ENCODE assay signal across 8 cellular contexts in genomic region chr12:1595026-1595561, GRCh38. TPM values are rescaled to one million over a fixed set of nuclear protein-coding genes. Genes with fewer than 3 reads are reported as not detected.
DNase-seq lines count a peak whose midpoint lies in the region; ATAC-seq and TF ChIP-seq lines count a peak whose summit lies in the region.

No MANE protein-coding gene starts in this region.

- peak overlapping the region; percentile 86 for H3K4me3 Mint-ChIP-seq in stimulated activated naive CD8-positive, alpha-beta T cell treated with anti-CD3 and anti-CD28 coated beads, Interleukin-15, Interleukin-2, amounts not matched to agents 100 ng/mL and 50 ng/mL, for 24 hours
- peak overlapping the region; percentile 85 for H3K4me3 Mint-ChIP-seq in activated naive CD8-positive, alpha-beta T cell treated with anti-CD3 and anti-CD28 coated beads, Interleukin-2, amount 50 U/mL, for 24 hours

- peaks cover 26% of the 10 kb centered on the region for H3K36me3 Mint-ChIP-seq in stimulated activated naive CD8-positive, alpha-beta T cell treated with anti-CD3 and anti-CD28 coated beads, Interleukin-15, Interleukin-2, amounts not matched to agents 100 ng/mL and 50 ng/mL, for 24 hours (ENCODE audit: low read depth)
- H3K36me3 Mint-ChIP-seq in activated naive CD8-positive, alpha-beta T cell treated with anti-CD3 and anti-CD28 coated beads, Interleukin-2, amount 50 U/mL, for 24 hours (ENCODE audit: low read depth) = peaks cover 5% of the 10 kb centered on the region

- no peak for TF ChIP-seq CTCF in spleen (IDR thresholded peaks at IDR 0.05 in 8 of 11, conservative IDR thresholded peaks at IDR 0.05 in 3 of 11)

- ATAC-seq in stimulated activated naive CD8-positive, alpha-beta T cell treated with anti-CD3 and anti-CD28 coated beads, Interleukin-15, Interleukin-2, amounts not matched to agents 100 U/mL and 50 U/mL, for 24 hours = no peak
- no peak for ATAC-seq in activated naive CD8-positive, alpha-beta T cell treated with anti-CD3 and anti-CD28 coated beads, Interleukin-2, amount 50 U/mL, for 24 hours
- ATAC-seq in GM18909 (IDR thresholded peaks at IDR 0.05; ENCODE audit: poor library complexity, unreplicated experiment) = no peak

- H3K36me3 ChIP-seq in iPS-15b (ENCODE audit: control insufficient read depth, insufficient read depth, low read length) (no peaks in the 10 kb centered on the region), spleen (no peaks in the 10 kb centered on the region)

- intact Hi-C loops in spleen (cut with DNase I; ENCODE audit: low total_unique reads) = loop anchor here (10.0 kb wide), 1 partner anchor 1020 kb away; no protein-coding TSS in a partner anchor

- H3K9ac ChIP-seq in iPS-15b (ENCODE audit: low read depth, low read length) = no peak overlapping the region

- H3K9me3 ChIP-seq in iPS-15b (ENCODE audit: control insufficient read depth, insufficient read depth, low read length) = no peaks in the 10 kb centered on the region
- H3K9me3 ChIP-seq in spleen = no peaks in the 10 kb centered on the region

- H3K27me3 ChIP-seq in iPS-15b (ENCODE audit: control insufficient read depth, insufficient read depth, low read length) = peaks cover 43% of the 10 kb centered on the region
- H3K27me3 ChIP-seq in spleen (replicated peaks in 1 of 7) = no peaks in the 10 kb centered on the region

- no peak for DNase-seq in stimulated activated naive CD8-positive, alpha-beta T cell treated with anti-CD3 and anti-CD28 coated beads, Interleukin-15, Interleukin-2, amounts not matched to agents 100 U/mL and 50 U/mL, for 24 hours
- no peak for DNase-seq in activated naive CD8-positive, alpha-beta T cell treated with anti-CD3 and anti-CD28 coated beads, Interleukin-2, amount 50 U/mL, for 24 hours
- DNase-seq in spleen = no peak
- DNase-seq in DMS153 (lab: John Stamatoyannopoulos, UW) = no peak
- no peak for DNase-seq in NCI-H1436 (lab: John Stamatoyannopoulos, UW)

- no peak for TF ChIP-seq POLR2A in spleen (IDR thresholded peaks at IDR 0.05)

- H3K27ac ChIP-seq in spleen = peak overlapping the region; percentile 80 to 98 (median 96)

- no peaks in the 10 kb centered on the region for H3K27me3 Mint-ChIP-seq in stimulated activated naive CD8-positive, alpha-beta T cell treated with anti-CD3 and anti-CD28 coated beads, Interleukin-15, Interleukin-2, amounts not matched to agents 100 ng/mL and 50 ng/mL, for 24 hours
- H3K27me3 Mint-ChIP-seq in activated naive CD8-positive, alpha-beta T cell treated with anti-CD3 and anti-CD28 coated beads, Interleukin-2, amount 50 U/mL, for 24 hours = no peaks in the 10 kb centered on the region

- peaks cover 44% of the 10 kb centered on the region for H3K4me1 Mint-ChIP-seq in stimulated activated naive CD8-positive, alpha-beta T cell treated with anti-CD3 and anti-CD28 coated beads, Interleukin-15, Interleukin-2, amounts not matched to agents 100 ng/mL and 50 ng/mL, for 24 hours (ENCODE audit: low read depth)
- peaks cover 39% of the 10 kb centered on the region for H3K4me1 Mint-ChIP-seq in activated naive CD8-positive, alpha-beta T cell treated with anti-CD3 and anti-CD28 coated beads, Interleukin-2, amount 50 U/mL, for 24 hours

- WGBS in spleen, 5 donors = 7 to 10% (median 8%) methylated on average over 19 of the region's 19 CpGs

- H3K27ac Mint-ChIP-seq in stimulated activated naive CD8-positive, alpha-beta T cell treated with anti-CD3 and anti-CD28 coated beads, Interleukin-15, Interleukin-2, amounts not matched to agents 100 ng/mL and 50 ng/mL, for 24 hours = peak overlapping the region; percentile 89
- H3K27ac Mint-ChIP-seq in activated naive CD8-positive, alpha-beta T cell treated with anti-CD3 and anti-CD28 coated beads, Interleukin-2, amount 50 U/mL, for 24 hours = peak overlapping the region; percentile 90

- H3K4me1 ChIP-seq in iPS-15b (ENCODE audit: control insufficient read depth, insufficient read depth, low read length) (peaks cover 20% of the 10 kb centered on the region), spleen (peaks cover 17 to 57% (median 46%) of the 10 kb centered on the region in 6 donors)

- no peaks in the 10 kb centered on the region for H3K9me3 Mint-ChIP-seq in stimulated activated naive CD8-positive, alpha-beta T cell treated with anti-CD3 and anti-CD28 coated beads, Interleukin-15, Interleukin-2, amounts not matched to agents 100 ng/mL and 50 ng/mL, for 24 hours
- no peaks in the 10 kb centered on the region for H3K9me3 Mint-ChIP-seq in activated naive CD8-positive, alpha-beta T cell treated with anti-CD3 and anti-CD28 coated beads, Interleukin-2, amount 50 U/mL, for 24 hours

- H3K4me3 ChIP-seq in iPS-15b (ENCODE audit: low read depth, low read length) = peak overlapping the region; percentile 61
- H3K4me3 ChIP-seq in spleen = peak overlapping the region; percentile 50 to 98 (median 94)

RNA-seq across cellular contexts. Expression of gene FBXL14, which starts 0.7 kb away (rescaled TPM):
- 10 to 100 TPM; 13.0 to 21.4 (median 19.8) TPM for total RNA-seq in spleen
- polyA plus RNA-seq in spleen = 10 to 100 TPM in 1 of 3 donors, 1 to 10 TPM in 2; 1.9 to 10.1 (median 5.0) TPM

RNA-seq across cellular contexts. Expression of gene WNT5B, which starts 33.9 kb away (rescaled TPM):
- 1 to 10 TPM; 3.9 to 8.7 (median 5.0) TPM for total RNA-seq in spleen
- 1 to 10 TPM; 1.1 to 1.8 (median 1.7) TPM for polyA plus RNA-seq in spleen
